In genomic region chr3:118900737-118901525, GRCh38 we compare ENCODE assay signal across 31 cellular contexts.
"Had no signal": no experiment of that assay in that cellular context is flagged by ENCODE, and none has a peak within 500 bp of the region (broad histone marks: within the 10 kb centered on the region; RNA-seq: fewer than 3 reads in every experiment).

No MANE protein-coding gene starts in this region.

- H3K4me3 ChIP-seq: esophagus squamous epithelium, heart right ventricle, left lung, lower lobe of right lung, psoas muscle, right atrium auricular region, thoracic aorta, vagina had no signal

- H3K9me3 Mint-ChIP-seq: activated CD4-positive, alpha-beta T cell treated with anti-CD3 and anti-CD28 coated beads, Interleukin-2, amount 10 ng/mL, durations not matched to agents 24 days and 14 days; activated T-cell treated with anti-CD3 and anti-CD28 coated beads, Interleukin-2, amount 50 U/mL, for 24 hours; naive thymus-derived CD8-positive, alpha-beta T cell; neural crest cell; T-helper 1 cell treated with Interleukin-12 subunit alpha and Interleukin-12 subunit beta and Interleukin-4 antibody, amounts not matched to agents 30 μg/mL and 1 μg/mL, for 36 hours; type B pancreatic cell had no signal

- H3K36me3 Mint-ChIP-seq: type B pancreatic cell had no signal

- H3K9me3 ChIP-seq: esophagus squamous epithelium, heart right ventricle, left lung, lower lobe of right lung, psoas muscle, right atrium auricular region, thoracic aorta, vagina had no signal

- DNase-seq: activated CD4-positive, alpha-beta T cell treated with anti-CD3 and anti-CD28 coated beads, Interleukin-2, amount 10 ng/mL, durations not matched to agents 24 days and 14 days; activated CD4-positive, CD25-positive, alpha-beta regulatory T cell treated with anti-CD3 and anti-CD28 coated beads, Interleukin-2, amount 50 U/mL, for 72 hours; activated CD8-positive, alpha-beta memory T cell treated with anti-CD3 and anti-CD28 coated beads for 24 hours; activated CD8-positive, alpha-beta memory T cell treated with anti-CD3 and anti-CD28 coated beads, Interleukin-2, amount 50 U/mL, for 48 hours; activated gamma-delta T cell treated with Interleukin-2 at 50 U/mL for 16 hours; activated naive CD4-positive, alpha-beta T cell treated with anti-CD3 and anti-CD28 coated beads, Interleukin-2, amount 50 U/mL, for 16 hours; activated T-cell treated with anti-CD3 and anti-CD28 coated beads, Interleukin-2, amount 50 U/mL, for 24 hours; dermis blood vessel endothelial cell; effector CD4-positive, alpha-beta T cell; esophagus squamous epithelium; foreskin melanocyte; heart right ventricle; left lung; lower lobe of right lung; mesenchymal stem cell; naive thymus-derived CD8-positive, alpha-beta T cell; nucleus accumbens; psoas muscle; stimulated activated CD4-positive, alpha-beta T cell treated with anti-CD3 and anti-CD28 coated beads, Interleukin-15, amount 100 ng/mL, for 24 hours; stimulated activated CD4-positive, alpha-beta T cell treated with anti-CD3 and anti-CD28 coated beads, Interleukin-2, amount 100 ng/mL, for 24 hours; stimulated activated naive CD4-positive, alpha-beta T cell treated with Interleukin-2 at 50 U/mL for 16 hours had no signal

- H3K27ac ChIP-seq: epithelial cell of prostate, esophagus squamous epithelium, heart right ventricle, left lung, lower lobe of right lung, parathyroid adenoma, psoas muscle, right atrium auricular region, thoracic aorta, vagina had no signal

- FAIRE-seq: bronchial epithelial cell, islet of Langerhans had no signal

- H3K4me3 Mint-ChIP-seq: activated CD4-positive, alpha-beta T cell treated with anti-CD3 and anti-CD28 coated beads, Interleukin-2, amount 10 ng/mL, durations not matched to agents 24 days and 14 days; activated T-cell treated with anti-CD3 and anti-CD28 coated beads, Interleukin-2, amount 50 U/mL, for 24 hours; naive thymus-derived CD8-positive, alpha-beta T cell; neural crest cell; T-helper 1 cell treated with Interleukin-12 subunit alpha and Interleukin-12 subunit beta and Interleukin-4 antibody, amounts not matched to agents 30 μg/mL and 1 μg/mL, for 36 hours; type B pancreatic cell had no signal

- ATAC-seq: heart right ventricle; left lung; lower lobe of right lung; naive thymus-derived CD8-positive, alpha-beta T cell; psoas muscle had no signal

- H3K4me1 ChIP-seq: esophagus squamous epithelium, heart right ventricle, left lung, lower lobe of right lung, parathyroid adenoma, psoas muscle, right atrium auricular region, vagina had no signal

- H3K27ac Mint-ChIP-seq: activated CD4-positive, alpha-beta T cell treated with anti-CD3 and anti-CD28 coated beads, Interleukin-2, amount 10 ng/mL, durations not matched to agents 24 days and 14 days; activated T-cell treated with anti-CD3 and anti-CD28 coated beads, Interleukin-2, amount 50 U/mL, for 24 hours; naive thymus-derived CD8-positive, alpha-beta T cell; T-helper 1 cell treated with Interleukin-12 subunit alpha and Interleukin-12 subunit beta and Interleukin-4 antibody, amounts not matched to agents 30 μg/mL and 1 μg/mL, for 36 hours; type B pancreatic cell had no signal

- H3K4me1 Mint-ChIP-seq: neural crest cell had no signal
